Comparison of ENCODE assay signal across 23 cellular contexts in the genomic region with DNA sequence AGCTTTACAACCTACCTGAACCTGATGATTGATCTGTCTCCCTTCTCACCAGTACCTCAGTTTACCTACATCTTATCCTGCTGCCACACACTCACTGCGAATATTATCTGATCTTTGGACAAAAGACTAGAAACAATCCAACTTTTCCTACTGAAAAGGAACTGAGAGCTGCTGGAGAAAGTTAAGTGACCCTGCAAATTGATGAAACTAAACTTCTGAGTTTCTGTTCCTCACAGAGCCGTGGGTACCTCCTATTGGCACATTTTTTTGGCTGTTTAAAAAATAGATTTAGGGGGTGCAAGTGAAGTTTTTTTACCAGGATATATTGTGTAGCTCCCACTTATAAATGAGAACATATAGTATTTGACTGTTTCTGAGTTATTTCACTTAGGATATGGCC.
"Had no signal": no experiment of that assay in that cellular context is flagged by ENCODE, and none has a peak within 500 bp of the region (broad histone marks: within the 10 kb centered on the region; RNA-seq: fewer than 3 reads in every experiment).

No MANE protein-coding gene starts in this region.

- H3K79me2 ChIP-seq: hepatocyte had no signal

- H3K27me3 ChIP-seq: colonic mucosa, esophagus muscularis mucosa, gastroesophageal sphincter, hepatocyte, left lung had no signal

- H3K27ac ChIP-seq: colonic mucosa, epithelial cell of prostate, esophagus muscularis mucosa, foreskin keratinocyte, gastroesophageal sphincter, heart left ventricle, hepatocyte, left lung, lower lobe of right lung had no signal

- H3K36me3 ChIP-seq: colonic mucosa, esophagus muscularis mucosa, gastroesophageal sphincter, heart left ventricle, left lung, lower lobe of right lung had no signal

- FAIRE-seq: endometrium, frontal cortex, islet of Langerhans, keratinocyte had no signal

- H3K4me1 ChIP-seq: colonic mucosa, esophagus muscularis mucosa, foreskin keratinocyte, gastroesophageal sphincter, heart left ventricle, left lung, lower lobe of right lung had no signal

- DNase-seq: colonic mucosa; cortex of kidney; effector CD8-positive, alpha-beta T cell; effector memory CD8-positive, alpha-beta T cell; endodermal cell; erythroblast; foreskin keratinocyte; heart left ventricle; left cardiac atrium; left lung; left ventricle myocardium superior; lower lobe of right lung; mesenchymal stem cell; mucosa of descending colon; naive B cell had no signal

- ATAC-seq: effector memory CD8-positive, alpha-beta T cell; foreskin keratinocyte; gastroesophageal sphincter; heart left ventricle; left cardiac atrium; left lung; left ventricle myocardium superior; lower lobe of right lung; mucosa of descending colon had no signal

- H3K4me2 ChIP-seq: hepatocyte had no signal

- H2AFZ ChIP-seq: hepatocyte had no signal

- H3K9me3 ChIP-seq: colonic mucosa, esophagus muscularis mucosa, gastroesophageal sphincter, heart left ventricle, left lung, lower lobe of right lung, mucosa of descending colon had no signal

- H3K4me3 ChIP-seq: colonic mucosa, esophagus muscularis mucosa, gastroesophageal sphincter, heart left ventricle, hepatocyte, left lung, lower lobe of right lung, mucosa of descending colon had no signal
